ENCODE assay signal across 15 cellular contexts in genomic region chr14:53368714-53369191, GRCh38.
DNase-seq lines count a peak whose midpoint lies in the region; ATAC-seq and TF ChIP-seq lines count a peak whose summit lies in the region.
"Had no signal": no experiment of that assay in that cellular context is flagged by ENCODE, and none has a peak within 500 bp of the region (broad histone marks: within the 10 kb centered on the region; RNA-seq: fewer than 3 reads in every experiment).

No MANE protein-coding gene starts in this region.

- peaks cover 25% of the 10 kb centered on the region for H3K4me1 Mint-ChIP-seq in GM23338

- no peak for DNase-seq in GM23338 (ENCODE audit: low spot score)
- DNase-seq in astrocyte of the cerebellum (ENCODE audit: low read depth), result peak; percentile 22
- DNase-seq in hepatocyte (ENCODE audit: low spot score), result no peak
- DNase-seq in thyroid gland, result no peak
- DNase-seq in erythroblast (lab: John Stamatoyannopoulos, UW), result no peak
- DNase-seq: activated CD4-positive, alpha-beta T cell treated with anti-CD3 and anti-CD28 coated beads, Interleukin-2, amount 50 U/mL, for 48 hours; DMS79; GOT3; NCI-H1092; NCI-H82; spleen had no signal

- H3K4me1 ChIP-seq in GM23338 (ENCODE audit: insufficient read depth) (peaks cover 21% of the 10 kb centered on the region), hepatocyte (ENCODE audit: insufficient read depth) (peaks cover 22% of the 10 kb centered on the region), thyroid gland (peaks cover 19 to 32% of the 10 kb centered on the region in 2 donors)

- no peak for TF ChIP-seq POLR2A in thyroid gland (IDR thresholded peaks at IDR 0.05)
- TF ChIP-seq POLR2A in erythroblast (IDR thresholded peaks at IDR 0.05; ENCODE audit: low read length), result no peak

- H3K36me3 ChIP-seq in GM23338 (ENCODE audit: insufficient read depth), result no peaks in the 10 kb centered on the region
- H3K36me3 ChIP-seq in hepatocyte (replicated peaks; ENCODE audit: insufficient read depth, low read depth), result no peaks in the 10 kb centered on the region
- no peaks in the 10 kb centered on the region for H3K36me3 ChIP-seq in thyroid gland
- H3K36me3 ChIP-seq: spleen had no signal

- H3K9me3 ChIP-seq in hepatocyte (ENCODE audit: low read depth) (no peaks in the 10 kb centered on the region), thyroid gland (no peaks in the 10 kb centered on the region)

- H3K27me3 Mint-ChIP-seq in GM23338 (ENCODE audit: insufficient read depth, low read depth, poor library complexity), result peaks cover 3% of the 10 kb centered on the region

- H3K27ac Mint-ChIP-seq in GM23338, result no peak overlapping the region

- H2AFZ ChIP-seq in GM23338 (no peak overlapping the region), hepatocyte (no peak overlapping the region)

- H3K4me3 ChIP-seq in GM23338 (no peak overlapping the region), astrocyte of the cerebellum (ENCODE audit: low read depth, low read length) (no peak overlapping the region), hepatocyte (no peak overlapping the region), thyroid gland (replicated peaks in 1 of 3) (no peak overlapping the region)
- H3K4me3 ChIP-seq: spleen had no signal

- no peaks in the 10 kb centered on the region for H3K79me2 ChIP-seq in GM23338 (replicated peaks; ENCODE audit: insufficient read depth)
- H3K79me2 ChIP-seq in hepatocyte, result no peaks in the 10 kb centered on the region

- H3K9me3 Mint-ChIP-seq in GM23338, result peaks cover 9% of the 10 kb centered on the region

- TF ChIP-seq CTCF in GM23338 (conservative IDR thresholded peaks at IDR 0.05; ENCODE audit: low read depth in 2 of 2) (no peak), astrocyte of the cerebellum (IDR thresholded peaks at IDR 0.05; ENCODE audit: low read depth, low read length, missing control alignments) (no peak), hepatocyte (IDR thresholded peaks at IDR 0.05; ENCODE audit: poor library complexity) (no peak), thyroid gland (IDR thresholded peaks at IDR 0.05) (no peak)

- H3K27me3 ChIP-seq in GM23338 (ENCODE audit: insufficient read depth) (no peaks in the 10 kb centered on the region), hepatocyte (no peaks in the 10 kb centered on the region), thyroid gland (no peaks in the 10 kb centered on the region)
- H3K27me3 ChIP-seq: spleen had no signal

- intact Hi-C loops in thyroid gland (cut with DNase I), result no loop called here

- peak overlapping the region; percentile 21; the same call in 1 of the 2 replicates for H3K4me2 ChIP-seq in GM23338
- peak overlapping the region; percentile 37 for H3K4me2 ChIP-seq in hepatocyte

- in situ Hi-C loops in astrocyte of the cerebellum (cut with HindIII; ENCODE audit: low sequenced_read_pairs), result no loop called here

- ATAC-seq in GM23338 (no peak), GM21447 (IDR thresholded peaks at IDR 0.05; ENCODE audit: unreplicated experiment) (no peak), HG02973 (IDR thresholded peaks at IDR 0.05; ENCODE audit: unreplicated experiment) (no peak), GM19395 (IDR thresholded peaks at IDR 0.05; ENCODE audit: unreplicated experiment) (no peak)

- H3K27ac ChIP-seq in GM23338 (ENCODE audit: low read depth) (no peak overlapping the region), hepatocyte (peak overlapping the region; percentile 59), thyroid gland (peak overlapping the region; percentile 65 to 83 (median 71))

- no peaks in the 10 kb centered on the region for H4K20me1 ChIP-seq in GM23338 (replicated peaks; ENCODE audit: insufficient read depth)
- H4K20me1 ChIP-seq in hepatocyte (ENCODE audit: insufficient read depth, poor library complexity, severe bottlenecking), result no peaks in the 10 kb centered on the region

- H3K36me3 Mint-ChIP-seq in GM23338 (ENCODE audit: low read depth), result peaks cover 14% of the 10 kb centered on the region
- H3K36me3 Mint-ChIP-seq: activated naive CD4-positive, alpha-beta T cell treated with anti-CD3 and anti-CD28 coated beads, Interleukin-2, amount 50 U/mL, for 72 hours had no signal

- H3F3A ChIP-seq in GM23338 (replicated peaks; ENCODE audit: low read depth), result no peaks in the 10 kb centered on the region

- H3K9me2 ChIP-seq in GM23338 (ENCODE audit: insufficient read depth) (peaks cover 25% of the 10 kb centered on the region), hepatocyte (replicated peaks; ENCODE audit: insufficient read depth) (no peaks in the 10 kb centered on the region)

- H3K4me3 Mint-ChIP-seq in GM23338, result no peak overlapping the region

TF ChIP-seq in GM23338, 12 proteins besides CTCF, POLR2A, EP300 and RAD21:
- TF ChIP-seq JUNB (IDR thresholded peaks at IDR 0.05; ENCODE audit: unreplicated experiment) (no peak), POLR2AphosphoS5 (IDR thresholded peaks at IDR 0.05; ENCODE audit: low read depth) (no peak), CREB1 (CRISPR knock-in tag; IDR thresholded peaks at IDR 0.05; ENCODE audit: low read depth) (no peak), EZH2 (IDR thresholded peaks at IDR 0.05; ENCODE audit: low read depth, unreplicated experiment) (no peak), STAT1 (IDR thresholded peaks at IDR 0.05; ENCODE audit: unreplicated experiment) (no peak), EZH2phosphoT487 (IDR thresholded peaks at IDR 0.05; ENCODE audit: unreplicated experiment) (no peak)
- TF ChIP-seq, protein P1, sequence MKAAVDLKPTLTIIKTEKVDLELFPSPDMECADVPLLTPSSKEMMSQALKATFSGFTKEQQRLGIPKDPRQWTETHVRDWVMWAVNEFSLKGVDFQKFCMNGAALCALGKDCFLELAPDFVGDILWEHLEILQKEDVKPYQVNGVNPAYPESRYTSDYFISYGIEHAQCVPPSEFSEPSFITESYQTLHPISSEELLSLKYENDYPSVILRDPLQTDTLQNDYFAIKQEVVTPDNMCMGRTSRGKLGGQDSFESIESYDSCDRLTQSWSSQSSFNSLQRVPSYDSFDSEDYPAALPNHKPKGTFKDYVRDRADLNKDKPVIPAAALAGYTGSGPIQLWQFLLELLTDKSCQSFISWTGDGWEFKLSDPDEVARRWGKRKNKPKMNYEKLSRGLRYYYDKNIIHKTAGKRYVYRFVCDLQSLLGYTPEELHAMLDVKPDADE (IDR thresholded peaks at IDR 0.05), result no peak
